1 cellular context compared by ENCODE assay signal in genomic region chr9:121398374-121398773, GRCh38.
TF ChIP-seq lines count a peak whose summit lies in the region.

No MANE protein-coding gene starts in this region.

TF ChIP-seq in HepG2, 621 proteins besides CTCF, POLR2A, EP300 and RAD21 (continued from another document):
- TF ChIP-seq PAXIP1 (CRISPR knock-in tag; conservative IDR thresholded peaks at IDR 0.05) (no peak), AGO1 (IDR thresholded peaks at IDR 0.05; ENCODE audit: low read depth, low read length, poor library complexity, severe bottlenecking) (no peak), JUNB (CRISPR knock-in tag; IDR thresholded peaks at IDR 0.05; ENCODE audit: borderline replicate concordance) (no peak), ZNF607 (CRISPR knock-in tag; IDR thresholded peaks at IDR 0.05; ENCODE audit: borderline replicate concordance) (no peak), YY1 (IDR thresholded peaks at IDR 0.05; ENCODE audit: insufficient read depth, insufficient replicate concordance, low read depth, low read length) (no peak), SP5 (CRISPR knock-in tag; IDR thresholded peaks at IDR 0.05; ENCODE audit: borderline replicate concordance, low read depth) (no peak), PAWR (CRISPR knock-in tag; IDR thresholded peaks at IDR 0.05; ENCODE audit: borderline replicate concordance) (no peak), RXRA (CRISPR knock-in tag; IDR thresholded peaks at IDR 0.05) (no peak), HOXA7 (CRISPR knock-in tag; IDR thresholded peaks at IDR 0.05) (no peak), MXD3 (CRISPR knock-in tag; IDR thresholded peaks at IDR 0.05) (no peak), ZGPAT (CRISPR knock-in tag; IDR thresholded peaks at IDR 0.05) (no peak), ZNF451 (CRISPR knock-in tag; IDR thresholded peaks at IDR 0.05) (no peak), ZNF3 (CRISPR knock-in tag; IDR thresholded peaks at IDR 0.05) (no peak), SMC3 (IDR thresholded peaks at IDR 0.05; ENCODE audit: low read length) (no peak), CAMTA2 (CRISPR knock-in tag; IDR thresholded peaks at IDR 0.05; ENCODE audit: borderline replicate concordance) (no peak), ZNF672 (CRISPR knock-in tag; IDR thresholded peaks at IDR 0.05) (no peak), UBTF (CRISPR knock-in tag; IDR thresholded peaks at IDR 0.05) (no peak), ZNF75D (CRISPR knock-in tag; IDR thresholded peaks at IDR 0.05; ENCODE audit: borderline replicate concordance) (no peak)
